In genomic region chr1:156961709-156962108, GRCh38 we compare ENCODE assay signal across 1 cellular context.
TF ChIP-seq lines count a peak whose summit lies in the region.

No MANE protein-coding gene starts in this region.

TF ChIP-seq in SK-N-SH, 30 proteins besides CTCF, POLR2A, EP300 and RAD21 (continued from another document):
- TF ChIP-seq MAX (IDR thresholded peaks at IDR 0.05; ENCODE audit: low read depth): no peak
- no peak for TF ChIP-seq USF1 (IDR thresholded peaks at IDR 0.05; ENCODE audit: borderline replicate concordance, low read depth)
- no peak for TF ChIP-seq NRF1 (IDR thresholded peaks at IDR 0.05; ENCODE audit: low read depth, low read length)
- no peak for TF ChIP-seq FOXM1 (IDR thresholded peaks at IDR 0.05; ENCODE audit: low read depth)
- TF ChIP-seq REST (IDR thresholded peaks at IDR 0.05; ENCODE audit: low read depth, low read length): no peak
- TF ChIP-seq GATA2 (CRISPR knock-in tag; IDR thresholded peaks at IDR 0.05): no peak
- TF ChIP-seq ELF1 (IDR thresholded peaks at IDR 0.05): no peak
- TF ChIP-seq TEAD4 (IDR thresholded peaks at IDR 0.05; ENCODE audit: borderline replicate concordance, insufficient read depth): no peak
- TF ChIP-seq CHD2 (IDR thresholded peaks at IDR 0.05; ENCODE audit: low read length, partially characterized antibody): no peak
